8 cellular contexts compared by ENCODE assay signal in the genomic region with DNA sequence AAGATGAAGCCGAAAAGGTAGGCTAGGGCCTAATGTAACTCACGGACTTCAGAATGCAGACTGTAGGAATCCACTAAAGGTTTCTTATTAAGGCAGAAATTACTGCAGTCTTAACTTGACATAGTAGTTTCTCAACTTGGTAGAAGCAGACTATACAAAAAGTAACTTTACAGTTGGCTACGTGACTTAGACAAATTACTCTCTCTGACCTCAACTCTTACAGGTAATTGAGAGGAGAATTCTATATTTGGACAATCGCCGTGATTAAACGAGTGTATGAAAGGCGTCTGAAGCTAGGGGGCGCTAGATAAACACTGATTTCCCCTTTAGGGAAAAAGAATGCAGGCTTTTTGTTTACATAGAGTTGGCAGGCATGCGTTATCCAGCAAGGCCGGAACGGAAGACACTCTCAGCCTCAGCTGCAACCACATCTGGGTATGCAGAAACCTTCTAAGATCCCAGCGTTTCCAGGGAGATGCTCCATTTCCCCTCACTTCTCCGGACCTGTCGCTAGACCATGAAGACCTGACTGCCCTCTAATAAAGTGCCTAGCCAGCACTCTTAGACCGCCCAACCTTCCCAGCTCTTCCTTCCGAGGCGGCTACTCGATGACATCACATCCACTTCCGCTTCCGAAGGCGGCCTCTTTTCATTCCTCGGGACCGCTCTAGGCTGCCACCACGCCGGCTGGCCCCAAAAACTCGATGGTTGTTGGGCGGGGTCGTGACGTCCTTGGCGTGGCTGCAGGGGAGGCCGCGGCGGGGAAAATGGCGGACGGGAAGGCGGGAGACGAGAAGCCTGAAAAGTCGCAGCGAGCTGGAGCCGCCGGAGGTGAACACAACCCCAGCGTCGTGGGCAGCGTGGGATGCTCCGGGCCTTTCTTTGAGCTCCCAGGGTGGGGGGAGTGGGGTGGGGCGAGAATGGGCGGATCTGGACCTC. TPM values are rescaled to one million over a fixed set of nuclear protein-coding genes. Genes with fewer than 3 reads are reported as not detected.
DNase-seq lines count a peak whose midpoint lies in the region; ATAC-seq, FAIRE-seq and TF ChIP-seq lines count a peak whose summit lies in the region.

TSS of gene PCNP (plus strand) at position 732 of the 939 bp plus-strand sequence. CDS start at position 768, 36 bp downstream.

- peak; percentile 91 for TF ChIP-seq CTCF in left ventricle myocardium inferior (IDR thresholded peaks at IDR 0.05; ENCODE audit: borderline replicate concordance)
- peak; percentile 75 to 95 (median 94) for TF ChIP-seq CTCF in prostate gland (IDR thresholded peaks at IDR 0.05)

- peak; percentile 84 for TF ChIP-seq POLR2A in GM12892 (IDR thresholded peaks at IDR 0.05; ENCODE audit: low read depth, low read length)
- peak; percentile 63 for TF ChIP-seq POLR2A in prostate gland (IDR thresholded peaks at IDR 0.05)

- H3K4me3 ChIP-seq in left ventricle myocardium inferior (peak within 1 kb of the TSS; percentile 87), prostate gland (peak within 1 kb of the TSS; percentile 91 to 95)

- no peaks in the 10 kb centered on the region for H3K27me3 Mint-ChIP-seq in T-helper 1 cell treated with Interleukin-12 subunit alpha and Interleukin-12 subunit beta and Interleukin-4 antibody, amounts not matched to agents 30 μg/mL and 1 μg/mL, for 36 hours (ENCODE audit: low read depth)

- H3K36me3 ChIP-seq in left ventricle myocardium inferior = peaks cover 11% of the 10 kb centered on the region
- H3K36me3 ChIP-seq in prostate gland = no peaks in the 10 kb centered on the region

- H3K4me1 Mint-ChIP-seq in T-helper 1 cell treated with Interleukin-12 subunit alpha and Interleukin-12 subunit beta and Interleukin-4 antibody, amounts not matched to agents 30 μg/mL and 1 μg/mL, for 36 hours (ENCODE audit: low read depth) = peaks cover 30% of the 10 kb centered on the region

- under 1% methylated on average over 47 of the region's 47 CpGs for WGBS in prostate gland

- H3K27me3 ChIP-seq in left ventricle myocardium inferior (ENCODE audit: low read depth) (no peaks in the 10 kb centered on the region), prostate gland (replicated peaks; ENCODE audit: insufficient read depth) (no peaks in the 10 kb centered on the region)

- DNase-seq in GM12892 (ENCODE audit: insufficient read length) (peak; percentile 77), NCI-H146 treated with DMSO at 0.1 percent for 48 hours (lab: John Stamatoyannopoulos, UW; ENCODE audit: unreplicated experiment) (peak; percentile 97), amygdala (lab: John Stamatoyannopoulos, UW) (peak; percentile 75 to 99 (median 97)), left ventricle myocardium inferior (peak; percentile 99), prostate gland (ENCODE audit: low spot score) (peak; percentile 99), urothelium cell line (ENCODE audit: low spot score) (peak; percentile 97)

- peak; percentile 81 for ATAC-seq in HG02870 (IDR thresholded peaks at IDR 0.05; ENCODE audit: unreplicated experiment)

- H3K27ac Mint-ChIP-seq in T-helper 1 cell treated with Interleukin-12 subunit alpha and Interleukin-12 subunit beta and Interleukin-4 antibody, amounts not matched to agents 30 μg/mL and 1 μg/mL, for 36 hours = peak within 1 kb of the TSS; percentile 99

- peak; percentile 99 for FAIRE-seq in GM12892 (lab: Jason Lieb, UNC)
- peak; percentile 98 for FAIRE-seq in urothelium cell line (lab: Jason Lieb, UNC)

- no peaks in the 10 kb centered on the region for H3K9me3 ChIP-seq in left ventricle myocardium inferior (replicated peaks)
- no peaks in the 10 kb centered on the region for H3K9me3 ChIP-seq in prostate gland

- H3K36me3 Mint-ChIP-seq in T-helper 1 cell treated with Interleukin-12 subunit alpha and Interleukin-12 subunit beta and Interleukin-4 antibody, amounts not matched to agents 30 μg/mL and 1 μg/mL, for 36 hours (ENCODE audit: low read depth) = peaks cover 8% of the 10 kb centered on the region

- intact Hi-C loops in left ventricle myocardium inferior (cut with micrococcal nuclease) (no loop called here), prostate gland (cut with DNase I) (loop anchor here (5.0 to 10.0 kb wide), 2 partner anchors 104 to 201 kb away; partner anchors contain the start of genes NXPE3 and ZBTB11)

- H3K4me3 Mint-ChIP-seq in T-helper 1 cell treated with Interleukin-12 subunit alpha and Interleukin-12 subunit beta and Interleukin-4 antibody, amounts not matched to agents 30 μg/mL and 1 μg/mL, for 36 hours = peak within 1 kb of the TSS; percentile 97

- H3K27ac ChIP-seq in left ventricle myocardium inferior (replicated peaks) (peak within 1 kb of the TSS; percentile 96), prostate gland (peak within 1 kb of the TSS; percentile 98 to 99)

- H3K4me1 ChIP-seq in left ventricle myocardium inferior (peaks cover 46% of the 10 kb centered on the region), prostate gland (replicated peaks) (no peaks in the 10 kb centered on the region)

- no peaks in the 10 kb centered on the region for H3K9me3 Mint-ChIP-seq in T-helper 1 cell treated with Interleukin-12 subunit alpha and Interleukin-12 subunit beta and Interleukin-4 antibody, amounts not matched to agents 30 μg/mL and 1 μg/mL, for 36 hours

RNA-seq across cellular contexts. Expression of gene PCNP, which starts in this region (rescaled TPM):
- 125 TPM for polyA plus RNA-seq in GM12892 (2012; ENCODE audit: missing spikeins)
- 121 TPM for total RNA-seq in left ventricle myocardium inferior
- total RNA-seq in prostate gland = 10 to 100 TPM; 59.2 to 92.9 TPM

Comparison
In these comparisons a context has a peak if more than half of its experiments do, and no peak if none do; other contexts are left out.
1. Peak in every context shown above with its lines: DNase-seq, ATAC-seq, H3K4me3 ChIP-seq and H3K27ac ChIP-seq.